In the genomic region with DNA sequence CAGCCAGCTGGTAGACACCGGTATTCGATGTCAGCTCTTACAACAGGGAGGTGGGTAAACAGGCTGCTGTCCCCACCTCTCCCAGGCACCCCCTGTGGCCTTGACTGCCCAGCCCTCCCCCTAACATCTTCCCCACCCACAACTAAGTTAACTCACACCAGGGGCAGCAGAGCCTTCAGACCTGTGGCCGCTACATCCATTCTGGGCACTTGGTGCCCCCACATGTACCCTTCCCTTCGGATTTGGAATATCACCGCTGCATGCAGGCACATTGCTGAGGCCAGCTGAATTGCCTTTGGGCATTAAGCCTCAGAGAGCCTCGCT, we compare ENCODE assay signal across 30 cellular contexts.
DNase-seq lines count a peak whose midpoint lies in the region; ATAC-seq and TF ChIP-seq lines count a peak whose summit lies in the region.
"Had no signal": no experiment of that assay in that cellular context is flagged by ENCODE, and none has a peak within 500 bp of the region (broad histone marks: within the 10 kb centered on the region; RNA-seq: fewer than 3 reads in every experiment).

No MANE protein-coding gene starts in this region.

- peak overlapping the region; percentile 38 for H3K9ac ChIP-seq in NT2/D1 (ENCODE audit: insufficient read length, low read depth)

- no peak for ATAC-seq in T-cell (replicated peaks in 1 of 4)
- no peak for ATAC-seq in activated CD4-positive, CD25-positive, alpha-beta regulatory T cell treated with anti-CD3 and anti-CD28 coated beads, Interleukin-2, amount 50 U/mL, for 24 hours
- ATAC-seq: foreskin keratinocyte, lower lobe of right lung had no signal

- TF ChIP-seq POLR2A in tibial nerve (IDR thresholded peaks at IDR 0.05) = no peak

- H3K4me1 ChIP-seq in NT2/D1 (ENCODE audit: insufficient read depth, insufficient read length) = peaks cover 4% of the 10 kb centered on the region
- peaks cover 0 to 23% (median 10%) of the 10 kb centered on the region in 4 donors for H3K4me1 ChIP-seq in tibial nerve
- H3K4me1 ChIP-seq: esophagus squamous epithelium, foreskin keratinocyte, lower lobe of right lung, pancreas, SJSA1, tibial artery had no signal

- H3K9me3 Mint-ChIP-seq in nephron progenitor cell (no peaks in the 10 kb centered on the region), T-cell (no peaks in the 10 kb centered on the region)
- H3K9me3 Mint-ChIP-seq: activated naive CD8-positive, alpha-beta T cell treated with anti-CD3 and anti-CD28 coated beads, Interleukin-2, amount 10 ng/mL, durations not matched to agents 7 days and 5 days; nephron; stimulated activated naive CD8-positive, alpha-beta T cell treated with anti-CD3 and anti-CD28 coated beads, Interleukin-15, Interleukin-2, amounts not matched to agents 100 ng/mL and 50 ng/mL, for 24 hours had no signal

- H3K4me1 Mint-ChIP-seq in nephron progenitor cell (peaks cover 51% of the 10 kb centered on the region), T-cell (no peaks in the 10 kb centered on the region)
- H3K4me1 Mint-ChIP-seq: activated naive CD8-positive, alpha-beta T cell treated with anti-CD3 and anti-CD28 coated beads, Interleukin-2, amount 10 ng/mL, durations not matched to agents 7 days and 5 days; central memory CD8-positive, alpha-beta T cell; nephron had no signal

- H3K27ac ChIP-seq in cingulate gyrus (ENCODE audit: low read depth, low read length) = peak overlapping the region; percentile 97
- H3K27ac ChIP-seq in tibial nerve = peak overlapping the region; percentile 60 to 91 (median 78)
- H3K27ac ChIP-seq: esophagus squamous epithelium, foreskin keratinocyte, lower lobe of right lung, SJSA1, skin epidermis, tibial artery had no signal

- DNase-seq in NT2/D1 (ENCODE audit: low read depth, low spot score) (no peak), nephron progenitor cell (no peak), tibial nerve (ENCODE audit: low spot score in 2 of 2) (no peak), NCI-H187 treated with DMSO at 0.1 percent for 48 hours (lab: John Stamatoyannopoulos, UW) (no peak), NCI-H2107 treated with DMSO at 0.1 percent for 48 hours (lab: John Stamatoyannopoulos, UW; ENCODE audit: unreplicated experiment) (no peak), T-cell (no peak)
- DNase-seq: activated CD4-positive, alpha-beta T cell treated with anti-CD3 and anti-CD28 coated beads, Interleukin-2, amount 50 U/mL, for 1 hour; activated gamma-delta T cell treated with Interleukin-2 at 50 U/mL for 16 hours; activated naive CD8-positive, alpha-beta T cell treated with anti-CD3 and anti-CD28 coated beads, Interleukin-2, amount 10 ng/mL, durations not matched to agents 7 days and 5 days; activated T-cell treated with anti-CD3 and anti-CD28 coated beads, Interleukin-2, amount 50 U/mL, for 48 hours; dermis blood vessel endothelial cell; esophagus squamous epithelium; foreskin keratinocyte; HFFc6; IMR-90; kidney glomerular epithelial cell; lower lobe of right lung; NCI-H1436 treated with DMSO at 0.1 percent for 48 hours; NCI-H2107; NCI-H774; pancreas; T1000; tibial artery had no signal

- WGBS in tibial nerve, 2 donors = 62 to 74% methylated on average over 5 to 6 of the region's 6 CpGs

- POLR2A ChIA-PET in T-cell (lab: Charles Lee) = no interaction called here

- peak overlapping the region; percentile 94 for H3K27ac Mint-ChIP-seq in nephron progenitor cell
- H3K27ac Mint-ChIP-seq in T-cell = no peak overlapping the region
- H3K27ac Mint-ChIP-seq: activated naive CD8-positive, alpha-beta T cell treated with anti-CD3 and anti-CD28 coated beads, Interleukin-2, amount 10 ng/mL, durations not matched to agents 7 days and 5 days; HFFc6; stimulated activated naive CD8-positive, alpha-beta T cell treated with anti-CD3 and anti-CD28 coated beads, Interleukin-15, Interleukin-2, amounts not matched to agents 100 ng/mL and 50 ng/mL, for 24 hours had no signal

- no peaks in the 10 kb centered on the region for H3K36me3 Mint-ChIP-seq in nephron progenitor cell (ENCODE audit: low read depth)
- no peaks in the 10 kb centered on the region for H3K36me3 Mint-ChIP-seq in T-cell
- H3K36me3 Mint-ChIP-seq: activated naive CD8-positive, alpha-beta T cell treated with anti-CD3 and anti-CD28 coated beads, Interleukin-2, amount 10 ng/mL, durations not matched to agents 7 days and 5 days had no signal

- H3K4me3 ChIP-seq in NT2/D1 (ENCODE audit: insufficient read length, low read depth) = no peak overlapping the region
- no peak overlapping the region for H3K4me3 ChIP-seq in tibial nerve
- H3K4me3 ChIP-seq: esophagus squamous epithelium, lower lobe of right lung, pancreas, SJSA1, skin epidermis, tibial artery had no signal

- H3K36me3 ChIP-seq in NT2/D1 (ENCODE audit: insufficient read depth, insufficient read length, low read length) (no peaks in the 10 kb centered on the region), tibial nerve (no peaks in the 10 kb centered on the region)
- H3K36me3 ChIP-seq: esophagus squamous epithelium, lower lobe of right lung, pancreas, SJSA1, tibial artery had no signal

- H3K27me3 Mint-ChIP-seq in nephron progenitor cell (ENCODE audit: low read depth, poor library complexity) (no peaks in the 10 kb centered on the region), T-cell (no peaks in the 10 kb centered on the region)
- H3K27me3 Mint-ChIP-seq: activated naive CD8-positive, alpha-beta T cell treated with anti-CD3 and anti-CD28 coated beads, Interleukin-2, amount 10 ng/mL, durations not matched to agents 7 days and 5 days; stimulated activated naive CD8-positive, alpha-beta T cell treated with anti-CD3 and anti-CD28 coated beads, Interleukin-15, Interleukin-2, amounts not matched to agents 100 ng/mL and 50 ng/mL, for 24 hours had no signal

- H3K9me3 ChIP-seq in NT2/D1 (ENCODE audit: insufficient read depth, low read length) (no peaks in the 10 kb centered on the region), tibial nerve (no peaks in the 10 kb centered on the region)
- H3K9me3 ChIP-seq: esophagus squamous epithelium, lower lobe of right lung, pancreas, SJSA1, tibial artery had no signal

- CTCF ChIA-PET in T-cell (lab: Charles Lee) = interaction anchor here in 1 of 2 donors (0.6 kb wide), 1 partner anchor 741 kb away, joined by 5 read pairs; no protein-coding TSS in a partner anchor

- no peak for TF ChIP-seq CTCF in nephron progenitor cell (IDR thresholded peaks at IDR 0.05)
- TF ChIP-seq CTCF in tibial nerve (IDR thresholded peaks at IDR 0.05) = no peak

- H3K27me3 ChIP-seq in NT2/D1 (ENCODE audit: insufficient read depth, insufficient read length) (no peaks in the 10 kb centered on the region), tibial nerve (no peaks in the 10 kb centered on the region)
- H3K27me3 ChIP-seq: esophagus squamous epithelium, foreskin keratinocyte, pancreas, SJSA1, tibial artery had no signal

- H3K4me3 Mint-ChIP-seq in nephron progenitor cell (no peak overlapping the region), T-cell (no peak overlapping the region)
- H3K4me3 Mint-ChIP-seq: activated naive CD8-positive, alpha-beta T cell treated with anti-CD3 and anti-CD28 coated beads, Interleukin-2, amount 10 ng/mL, durations not matched to agents 7 days and 5 days; central memory CD8-positive, alpha-beta T cell; HFFc6; nephron; stimulated activated naive CD8-positive, alpha-beta T cell treated with anti-CD3 and anti-CD28 coated beads, Interleukin-15, Interleukin-2, amounts not matched to agents 100 ng/mL and 50 ng/mL, for 24 hours had no signal

- no peak for TF ChIP-seq EP300 in tibial nerve (IDR thresholded peaks at IDR 0.05)
